ENCODE assay signal across 1 cellular context in genomic region chr11:114102993-114103896, GRCh38.
TF ChIP-seq lines count a peak whose summit lies in the region.

No MANE protein-coding gene starts in this region.

TF ChIP-seq in HepG2, 621 proteins besides CTCF, POLR2A, EP300 and RAD21 (continued from another document):
- TF ChIP-seq, protein P1, sequence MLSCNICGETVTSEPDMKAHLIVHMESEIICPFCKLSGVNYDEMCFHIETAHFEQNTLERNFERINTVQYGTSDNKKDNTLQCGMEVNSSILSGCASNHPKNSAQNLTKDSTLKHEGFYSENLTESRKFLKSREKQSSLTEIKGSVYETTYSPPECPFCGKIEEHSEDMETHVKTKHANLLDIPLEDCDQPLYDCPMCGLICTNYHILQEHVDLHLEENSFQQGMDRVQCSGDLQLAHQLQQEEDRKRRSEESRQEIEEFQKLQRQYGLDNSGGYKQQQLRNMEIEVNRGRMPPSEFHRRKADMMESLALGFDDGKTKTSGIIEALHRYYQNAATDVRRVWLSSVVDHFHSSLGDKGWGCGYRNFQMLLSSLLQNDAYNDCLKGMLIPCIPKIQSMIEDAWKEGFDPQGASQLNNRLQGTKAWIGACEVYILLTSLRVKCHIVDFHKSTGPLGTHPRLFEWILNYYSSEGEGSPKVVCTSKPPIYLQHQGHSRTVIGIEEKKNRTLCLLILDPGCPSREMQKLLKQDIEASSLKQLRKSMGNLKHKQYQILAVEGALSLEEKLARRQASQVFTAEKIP (CRISPR knock-in tag; IDR thresholded peaks at IDR 0.05; ENCODE audit: borderline replicate concordance), result no peak
- TF ChIP-seq CHCHD3 (CRISPR knock-in tag; IDR thresholded peaks at IDR 0.05), result no peak
- TF ChIP-seq KDM4B (CRISPR knock-in tag; IDR thresholded peaks at IDR 0.05), result no peak
- TF ChIP-seq ZNF292 (CRISPR knock-in tag; IDR thresholded peaks at IDR 0.05; ENCODE audit: borderline replicate concordance, low read depth), result no peak
- no peak for TF ChIP-seq SSRP1 (CRISPR knock-in tag; IDR thresholded peaks at IDR 0.05)
- no peak for TF ChIP-seq MED8 (CRISPR knock-in tag; IDR thresholded peaks at IDR 0.05; ENCODE audit: insufficient replicate concordance)
- no peak for TF ChIP-seq ZNF34 (CRISPR knock-in tag; IDR thresholded peaks at IDR 0.05; ENCODE audit: borderline replicate concordance)
- TF ChIP-seq, protein P2, sequence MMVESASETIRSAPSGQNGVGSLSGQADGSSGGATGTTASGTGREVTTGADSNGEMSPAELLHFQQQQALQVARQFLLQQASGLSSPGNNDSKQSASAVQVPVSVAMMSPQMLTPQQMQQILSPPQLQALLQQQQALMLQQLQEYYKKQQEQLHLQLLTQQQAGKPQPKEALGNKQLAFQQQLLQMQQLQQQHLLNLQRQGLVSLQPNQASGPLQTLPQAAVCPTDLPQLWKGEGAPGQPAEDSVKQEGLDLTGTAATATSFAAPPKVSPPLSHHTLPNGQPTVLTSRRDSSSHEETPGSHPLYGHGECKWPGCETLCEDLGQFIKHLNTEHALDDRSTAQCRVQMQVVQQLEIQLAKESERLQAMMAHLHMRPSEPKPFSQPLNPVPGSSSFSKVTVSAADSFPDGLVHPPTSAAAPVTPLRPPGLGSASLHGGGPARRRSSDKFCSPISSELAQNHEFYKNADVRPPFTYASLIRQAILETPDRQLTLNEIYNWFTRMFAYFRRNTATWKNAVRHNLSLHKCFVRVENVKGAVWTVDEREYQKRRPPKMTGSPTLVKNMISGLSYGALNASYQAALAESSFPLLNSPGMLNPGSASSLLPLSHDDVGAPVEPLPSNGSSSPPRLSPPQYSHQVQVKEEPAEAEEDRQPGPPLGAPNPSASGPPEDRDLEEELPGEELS (CRISPR knock-in tag; IDR thresholded peaks at IDR 0.05), result peak; percentile 64
- TF ChIP-seq DR1 (CRISPR knock-in tag; IDR thresholded peaks at IDR 0.05), result no peak
- TF ChIP-seq, protein P3, sequence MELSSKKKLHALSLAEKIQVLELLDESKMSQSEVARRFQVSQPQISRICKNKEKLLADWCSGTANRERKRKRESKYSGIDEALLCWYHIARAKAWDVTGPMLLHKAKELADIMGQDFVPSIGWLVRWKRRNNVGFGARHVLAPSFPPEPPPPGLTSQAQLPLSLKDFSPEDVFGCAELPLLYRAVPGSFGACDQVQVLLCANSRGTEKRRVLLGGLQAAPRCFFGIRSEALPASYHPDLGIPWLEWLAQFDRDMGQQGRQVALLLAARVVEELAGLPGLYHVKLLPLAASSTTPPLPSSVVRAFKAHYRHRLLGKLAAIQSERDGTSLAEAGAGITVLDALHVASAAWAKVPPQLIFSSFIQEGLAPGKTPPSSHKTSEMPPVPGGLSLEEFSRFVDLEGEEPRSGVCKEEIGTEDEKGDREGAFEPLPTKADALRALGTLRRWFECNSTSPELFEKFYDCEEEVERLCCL (CRISPR knock-in tag; IDR thresholded peaks at IDR 0.05; ENCODE audit: borderline replicate concordance), result no peak
- no peak for TF ChIP-seq CSRNP2 (CRISPR knock-in tag; conservative IDR thresholded peaks at IDR 0.05; ENCODE audit: low read depth)
- TF ChIP-seq ATF7-NPFF (CRISPR knock-in tag; IDR thresholded peaks at IDR 0.05; ENCODE audit: low read depth), result no peak
- no peak for TF ChIP-seq RFX5 (IDR thresholded peaks at IDR 0.05; ENCODE audit: low read depth, low read length)
- TF ChIP-seq SMC3 (IDR thresholded peaks at IDR 0.05; ENCODE audit: low read length), result no peak
- TF ChIP-seq, protein P4, sequence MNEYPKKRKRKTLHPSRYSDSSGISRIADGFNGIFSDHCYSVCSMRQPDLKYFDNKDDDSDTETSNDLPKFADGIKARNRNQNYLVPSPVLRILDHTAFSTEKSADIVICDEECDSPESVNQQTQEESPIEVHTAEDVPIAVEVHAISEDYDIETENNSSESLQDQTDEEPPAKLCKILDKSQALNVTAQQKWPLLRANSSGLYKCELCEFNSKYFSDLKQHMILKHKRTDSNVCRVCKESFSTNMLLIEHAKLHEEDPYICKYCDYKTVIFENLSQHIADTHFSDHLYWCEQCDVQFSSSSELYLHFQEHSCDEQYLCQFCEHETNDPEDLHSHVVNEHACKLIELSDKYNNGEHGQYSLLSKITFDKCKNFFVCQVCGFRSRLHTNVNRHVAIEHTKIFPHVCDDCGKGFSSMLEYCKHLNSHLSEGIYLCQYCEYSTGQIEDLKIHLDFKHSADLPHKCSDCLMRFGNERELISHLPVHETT (CRISPR knock-in tag; conservative IDR thresholded peaks at IDR 0.05), result no peak
- TF ChIP-seq, protein P5, sequence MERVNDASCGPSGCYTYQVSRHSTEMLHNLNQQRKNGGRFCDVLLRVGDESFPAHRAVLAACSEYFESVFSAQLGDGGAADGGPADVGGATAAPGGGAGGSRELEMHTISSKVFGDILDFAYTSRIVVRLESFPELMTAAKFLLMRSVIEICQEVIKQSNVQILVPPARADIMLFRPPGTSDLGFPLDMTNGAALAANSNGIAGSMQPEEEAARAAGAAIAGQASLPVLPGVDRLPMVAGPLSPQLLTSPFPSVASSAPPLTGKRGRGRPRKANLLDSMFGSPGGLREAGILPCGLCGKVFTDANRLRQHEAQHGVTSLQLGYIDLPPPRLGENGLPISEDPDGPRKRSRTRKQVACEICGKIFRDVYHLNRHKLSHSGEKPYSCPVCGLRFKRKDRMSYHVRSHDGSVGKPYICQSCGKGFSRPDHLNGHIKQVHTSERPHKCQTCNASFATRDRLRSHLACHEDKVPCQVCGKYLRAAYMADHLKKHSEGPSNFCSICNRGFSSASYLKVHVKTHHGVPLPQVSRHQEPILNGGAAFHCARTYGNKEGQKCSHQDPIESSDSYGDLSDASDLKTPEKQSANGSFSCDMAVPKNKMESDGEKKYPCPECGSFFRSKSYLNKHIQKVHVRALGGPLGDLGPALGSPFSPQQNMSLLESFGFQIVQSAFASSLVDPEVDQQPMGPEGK (CRISPR knock-in tag; IDR thresholded peaks at IDR 0.05), result peak; percentile 30; the same call in 1 of the 2 replicates
- TF ChIP-seq PRDM4 (CRISPR knock-in tag; IDR thresholded peaks at IDR 0.05; ENCODE audit: borderline replicate concordance), result no peak
- TF ChIP-seq E2F5 (CRISPR knock-in tag; conservative IDR thresholded peaks at IDR 0.05), result no peak
- TF ChIP-seq ZNF235 (CRISPR knock-in tag; IDR thresholded peaks at IDR 0.05; ENCODE audit: borderline replicate concordance), result no peak
- no peak for TF ChIP-seq ZNF205 (CRISPR knock-in tag; IDR thresholded peaks at IDR 0.05)
- no peak for TF ChIP-seq RFX1 (IDR thresholded peaks at IDR 0.05)
- TF ChIP-seq ZFYVE20 (CRISPR knock-in tag; IDR thresholded peaks at IDR 0.05; ENCODE audit: borderline replicate concordance, low read depth), result no peak
- TF ChIP-seq ELF1 (CRISPR knock-in tag; IDR thresholded peaks at IDR 0.05), result no peak
- TF ChIP-seq ZMYM4 (CRISPR knock-in tag; IDR thresholded peaks at IDR 0.05), result no peak
- TF ChIP-seq SP2 (CRISPR knock-in tag; IDR thresholded peaks at IDR 0.05), result no peak
- TF ChIP-seq ZNF574 (CRISPR knock-in tag; IDR thresholded peaks at IDR 0.05), result no peak
